23 cellular contexts compared by ENCODE assay signal in the genomic region with DNA sequence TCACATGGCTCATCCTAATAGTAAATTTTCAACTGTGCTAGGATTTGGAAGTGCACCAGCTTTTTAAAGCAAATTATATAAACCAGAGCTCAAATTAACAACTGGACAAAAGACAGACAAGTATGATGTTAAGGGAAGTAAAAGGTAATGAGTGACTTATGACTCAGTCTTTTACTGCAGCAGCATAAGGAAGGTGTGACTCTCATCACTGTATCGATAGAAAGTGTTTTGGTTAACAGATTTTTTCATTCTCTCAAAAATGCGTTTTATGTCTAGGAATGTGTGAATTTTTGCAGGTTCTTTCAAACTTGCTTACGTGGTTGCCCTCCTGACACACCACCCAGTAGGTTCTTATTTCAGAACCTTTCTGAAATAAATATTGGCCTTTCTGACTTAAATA.
DNase-seq lines count a peak whose midpoint lies in the region; ATAC-seq, FAIRE-seq and TF ChIP-seq lines count a peak whose summit lies in the region.
"Had no signal": no experiment of that assay in that cellular context is flagged by ENCODE, and none has a peak within 500 bp of the region (broad histone marks: within the 10 kb centered on the region; RNA-seq: fewer than 3 reads in every experiment).

No MANE protein-coding gene starts in this region.

- H3K36me3 ChIP-seq in A673 (ENCODE audit: insufficient read depth, low read length, poor library complexity, severe bottlenecking), result no peaks in the 10 kb centered on the region
- H3K36me3 ChIP-seq in effector memory CD4-positive, alpha-beta T cell (ENCODE audit: control insufficient read depth, insufficient read depth, low read length), result no peaks in the 10 kb centered on the region
- H3K36me3 ChIP-seq: brain microvascular endothelial cell, esophagus squamous epithelium, stomach, uterus had no signal

- H3K27ac Mint-ChIP-seq in glutamatergic neuron (ENCODE audit: unreplicated experiment), result no peak overlapping the region
- H3K27ac Mint-ChIP-seq: activated naive CD8-positive, alpha-beta T cell treated with anti-CD3 and anti-CD28 coated beads, Interleukin-2, amount 10 ng/mL, durations not matched to agents 7 days and 5 days; activated T-helper 1 cell treated with anti-CD3 and anti-CD28 coated beads, Interleukin-12 subunit alpha, Interleukin-12 subunit beta, Interleukin-2, Interleukin-4 antibody, amounts not matched to agents 30 ng/mL and 10 ng/mL and 1 ng/mL, durations not matched to agents 14 hours and 24 hours and 36 hours; CD4-positive, CD25-positive, alpha-beta regulatory T cell; T-helper 1 cell treated with Interleukin-12 subunit alpha and Interleukin-12 subunit beta and Interleukin-4 antibody, amounts not matched to agents 30 μg/mL and 1 μg/mL, for 36 hours; WTC11 had no signal

- WGBS in A549 (ENCODE audit: missing lambda C conversion rate), result 14% methylated on average over 3 of the region's 3 CpGs

- H3K27me3 Mint-ChIP-seq in glutamatergic neuron (ENCODE audit: unreplicated experiment), result peaks cover 2% of the 10 kb centered on the region
- H3K27me3 Mint-ChIP-seq: activated naive CD8-positive, alpha-beta T cell treated with anti-CD3 and anti-CD28 coated beads, Interleukin-2, amount 10 ng/mL, durations not matched to agents 7 days and 5 days; CD4-positive, CD25-positive, alpha-beta regulatory T cell had no signal

- H3K4me1 ChIP-seq in A549 (peaks cover 20% of the 10 kb centered on the region; the same call in 2 of the 3 replicates), A673 (ENCODE audit: insufficient read depth, low read length, poor library complexity, severe bottlenecking) (no peaks in the 10 kb centered on the region)
- H3K4me1 ChIP-seq in effector memory CD4-positive, alpha-beta T cell (ENCODE audit: control insufficient read depth, insufficient read depth, low read length, poor library complexity, severe bottlenecking), result no peaks in the 10 kb centered on the region
- H3K4me1 ChIP-seq: esophagus squamous epithelium, uterus had no signal

- no peaks in the 10 kb centered on the region for H3K27me3 ChIP-seq in A673 (replicated peaks; ENCODE audit: insufficient read depth, low read depth, low read length, poor library complexity)
- H3K27me3 ChIP-seq in effector memory CD4-positive, alpha-beta T cell (replicated peaks; ENCODE audit: control insufficient read depth, insufficient read depth, low read length, poor library complexity, severe bottlenecking), result no peaks in the 10 kb centered on the region
- H3K27me3 ChIP-seq: brain microvascular endothelial cell, esophagus squamous epithelium, stomach, uterus had no signal

- CTCF ChIA-PET in A549 (lab: Yijun Ruan, JAX), result interaction anchor here (1.6 kb wide), 1 partner anchor 11 kb away, joined by 4 read pairs; no protein-coding TSS in a partner anchor
- CTCF ChIA-PET in A673 (lab: Charles Lee), result no interaction called here

- intact Hi-C loops in A673 (cut with micrococcal nuclease; ENCODE audit: unreplicated experiment), result no loop called here

- no peak for TF ChIP-seq EP300 in A549 (IDR thresholded peaks at IDR 0.05)

- no TSS peak for BruUV-seq in A673 (replicated peaks; lab: Mats Ljungman, UMichigan)

- H3K36me3 Mint-ChIP-seq in glutamatergic neuron (ENCODE audit: unreplicated experiment), result no peaks in the 10 kb centered on the region
- H3K36me3 Mint-ChIP-seq: activated naive CD8-positive, alpha-beta T cell treated with anti-CD3 and anti-CD28 coated beads, Interleukin-2, amount 10 ng/mL, durations not matched to agents 7 days and 5 days; WTC11 had no signal

- H3K27ac ChIP-seq in A549, result peak overlapping the region; percentile 30 to 66; a peak in 4 of 6 replicates
- no peak overlapping the region for H3K27ac ChIP-seq in A673 (ENCODE audit: low read depth, low read length, poor library complexity, severe bottlenecking)
- H3K27ac ChIP-seq in effector memory CD4-positive, alpha-beta T cell (ENCODE audit: insufficient read depth, low read length, poor library complexity, severe bottlenecking), result no peak overlapping the region
- H3K27ac ChIP-seq: brain microvascular endothelial cell, esophagus squamous epithelium, stomach, uterus had no signal

- no peak for FAIRE-seq in A549 (lab: Jason Lieb, UNC)

- no peak for TF ChIP-seq POLR2A in A549 (IDR thresholded peaks at IDR 0.05; ENCODE audit: low read length)

- no peak overlapping the region for H3K4me3 Mint-ChIP-seq in glutamatergic neuron (ENCODE audit: unreplicated experiment)
- H3K4me3 Mint-ChIP-seq: activated naive CD8-positive, alpha-beta T cell treated with anti-CD3 and anti-CD28 coated beads, Interleukin-2, amount 10 ng/mL, durations not matched to agents 7 days and 5 days; activated T-helper 1 cell treated with anti-CD3 and anti-CD28 coated beads, Interleukin-12 subunit alpha, Interleukin-12 subunit beta, Interleukin-2, Interleukin-4 antibody, amounts not matched to agents 30 ng/mL and 10 ng/mL and 1 ng/mL, durations not matched to agents 14 hours and 24 hours and 36 hours; CD4-positive, CD25-positive, alpha-beta regulatory T cell; T-helper 1 cell treated with Interleukin-12 subunit alpha and Interleukin-12 subunit beta and Interleukin-4 antibody, amounts not matched to agents 30 μg/mL and 1 μg/mL, for 36 hours; WTC11 had no signal

- TF ChIP-seq RAD21 in A549 (conservative IDR thresholded peaks at IDR 0.05 in 1 of 2, IDR thresholded peaks at IDR 0.05 in 1 of 2), result no peak

- H3K9me3 Mint-ChIP-seq in glutamatergic neuron (ENCODE audit: unreplicated experiment), result no peaks in the 10 kb centered on the region
- H3K9me3 Mint-ChIP-seq: activated T-helper 1 cell treated with anti-CD3 and anti-CD28 coated beads, Interleukin-12 subunit alpha, Interleukin-12 subunit beta, Interleukin-2, Interleukin-4 antibody, amounts not matched to agents 30 ng/mL and 10 ng/mL and 1 ng/mL, durations not matched to agents 14 hours and 24 hours and 36 hours; CD4-positive, CD25-positive, alpha-beta regulatory T cell; T-helper 1 cell treated with Interleukin-12 subunit alpha and Interleukin-12 subunit beta and Interleukin-4 antibody, amounts not matched to agents 30 μg/mL and 1 μg/mL, for 36 hours; WTC11 had no signal

- ATAC-seq in A549, result no peak
- peak; percentile 53 for ATAC-seq in GM18909 (IDR thresholded peaks at IDR 0.05; ENCODE audit: poor library complexity, unreplicated experiment)
- ATAC-seq: right cardiac atrium, WTC11 had no signal

- peak overlapping the region; percentile 63 for H3K4me2 ChIP-seq in A549

- H3K4me1 Mint-ChIP-seq in glutamatergic neuron (ENCODE audit: low read depth, unreplicated experiment), result peaks cover 8% of the 10 kb centered on the region

- H3K9me3 ChIP-seq in A549 (no peaks in the 10 kb centered on the region), A673 (ENCODE audit: low read depth, low read length, poor library complexity, severe bottlenecking) (no peaks in the 10 kb centered on the region)
- no peaks in the 10 kb centered on the region for H3K9me3 ChIP-seq in effector memory CD4-positive, alpha-beta T cell (ENCODE audit: control insufficient read depth, low read length)
- H3K9me3 ChIP-seq: esophagus squamous epithelium, stomach, uterus had no signal

- H3K4me3 ChIP-seq in A549 (no peak overlapping the region), A673 (ENCODE audit: low read depth, low read length, poor library complexity, severe bottlenecking) (no peak overlapping the region)
- no peak overlapping the region for H3K4me3 ChIP-seq in effector memory CD4-positive, alpha-beta T cell (ENCODE audit: insufficient read depth, low read depth, low read length, poor library complexity, severe bottlenecking)
- H3K4me3 ChIP-seq: esophagus squamous epithelium, stomach, uterus had no signal

- TF ChIP-seq CTCF in A549 (IDR thresholded peaks at IDR 0.05) (no peak), A673 (conservative IDR thresholded peaks at IDR 0.05; ENCODE audit: low read depth, low read length) (no peak), glutamatergic neuron (IDR thresholded peaks at IDR 0.05; ENCODE audit: partially characterized antibody, unreplicated experiment) (no peak)

- POLR2A ChIA-PET in A549 (lab: Yijun Ruan, JAX) (no interaction called here), A673 (lab: Charles Lee; ENCODE audit: low non-redundant PET) (no interaction called here)

- DNase-seq in A549 (ENCODE audit: low read depth in 1 of 2, low spot score in 1 of 2) (peak; percentile 2 to 3), LoVo (ENCODE audit: low spot score) (peak; percentile 35), glomerular visceral epithelial cell (ENCODE audit: extremely low spot score) (peak; percentile 41), A673 (ENCODE audit: low spot score) (no peak), glutamatergic neuron (no peak)
- DNase-seq in effector CD4-positive, alpha-beta T cell, result no peak
- no peak for DNase-seq in effector memory CD4-positive, alpha-beta T cell
- DNase-seq: activated naive CD8-positive, alpha-beta T cell treated with anti-CD3 and anti-CD28 coated beads, Interleukin-2, amount 10 ng/mL, durations not matched to agents 7 days and 5 days; brain microvascular endothelial cell; CD4-positive, CD25-positive, alpha-beta regulatory T cell; esophagus squamous epithelium; GOT3; NCI-H1436 treated with DMSO at 0.1 percent for 48 hours; NCI-H226; nucleus accumbens; right cardiac atrium; SHP77 treated with DMSO at 0.1 percent for 48 hours; stomach; uterus had no signal

TF ChIP-seq in A549, 52 proteins besides CTCF, POLR2A, EP300 and RAD21:
- TF ChIP-seq FOSL2 (IDR thresholded peaks at IDR 0.05) (no peak), FOSL2 (CRISPR knock-in tag; IDR thresholded peaks at IDR 0.05) (peak; percentile 23; the same call in 1 of the 2 replicates), FOSB (CRISPR knock-in tag; IDR thresholded peaks at IDR 0.05) (no peak)

Comparison
In these comparisons a context has a peak if more than half of its experiments do, and no peak if none do; other contexts are left out.
1. DNase-seq: peak in A549 (2 of 2), LoVo (single experiment) and glomerular visceral epithelial cell (single experiment); none in A673 (single experiment), glutamatergic neuron (single experiment), effector CD4-positive, alpha-beta T cell (single experiment) and effector memory CD4-positive, alpha-beta T cell (0 of 3).
2. H3K27ac ChIP-seq: peak in A549 (2 of 2); none in A673 (single experiment) and effector memory CD4-positive, alpha-beta T cell (single experiment).